In the genomic region with DNA sequence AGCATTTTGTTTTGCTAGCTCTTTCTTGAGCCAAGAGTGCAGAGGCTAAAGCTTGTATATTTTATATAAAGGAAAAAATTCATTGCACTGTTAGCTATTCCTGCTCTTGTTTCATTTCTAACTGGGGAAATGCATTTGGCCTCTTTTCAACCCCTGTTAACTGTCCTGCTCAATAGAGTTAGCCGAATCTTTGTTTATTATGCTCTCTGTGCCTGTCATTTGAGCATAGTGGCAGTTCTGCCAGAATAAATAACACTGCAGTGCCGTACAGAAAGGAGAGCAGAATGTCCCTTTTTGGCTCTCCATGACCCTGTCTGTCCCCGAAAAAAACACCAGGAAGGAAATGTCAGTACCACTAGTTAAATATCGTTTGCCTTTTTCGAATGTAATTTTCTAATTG, we compare ENCODE assay signal across 16 cellular contexts.
DNase-seq lines count a peak whose midpoint lies in the region; ATAC-seq and TF ChIP-seq lines count a peak whose summit lies in the region.
"Had no signal": no experiment of that assay in that cellular context is flagged by ENCODE, and none has a peak within 500 bp of the region (broad histone marks: within the 10 kb centered on the region; RNA-seq: fewer than 3 reads in every experiment).

No MANE protein-coding gene starts in this region.

- H3K27me3 ChIP-seq in BLaER1: no peaks in the 10 kb centered on the region
- no peaks in the 10 kb centered on the region for H3K27me3 ChIP-seq in mesendoderm (ENCODE audit: insufficient read depth, low read length, poor library complexity)

- no CpG with 5 or more reads among the region's 5 CpGs for WGBS in mesendoderm (ENCODE audit: extremely low coverage, insufficient coverage, low lambda C conversion rate)

- H3K9me3 ChIP-seq in BLaER1: 0 out of 2 replicates have a peak, but pooled peaks cover 3% of the 10 kb centered on the region

- H3K79me2 ChIP-seq in mesendoderm (ENCODE audit: control insufficient read depth, insufficient read depth, low read length): no peaks in the 10 kb centered on the region

- no peak overlapping the region for H2AK5ac ChIP-seq in mesendoderm (ENCODE audit: low read length)

- H3K27me3 Mint-ChIP-seq in brain (no peaks in the 10 kb centered on the region), CD14-positive monocyte (ENCODE audit: low read depth in 3 of 3) (peaks cover 0 to 2% (median 0%) of the 10 kb centered on the region in 3 donors)

- no peak overlapping the region for H3K18ac ChIP-seq in mesendoderm (ENCODE audit: low read length)

- H3K4me3 ChIP-seq in BLaER1 (no peak overlapping the region), mesendoderm (ENCODE audit: low read length) (no peak overlapping the region)

- H3K27ac ChIP-seq in BLaER1: no peak overlapping the region; the same call in 1 of the 2 replicates
- H3K27ac ChIP-seq in mesendoderm (ENCODE audit: low read depth, low read length): no peak overlapping the region

- H3K4me1 ChIP-seq in BLaER1: peaks cover 16% of the 10 kb centered on the region
- H3K4me1 ChIP-seq in mesendoderm (ENCODE audit: control insufficient read depth, low read depth, low read length): no peaks in the 10 kb centered on the region

- peak overlapping the region; percentile 46 for H3K9ac ChIP-seq in BLaER1
- no peak overlapping the region for H3K9ac ChIP-seq in mesendoderm (ENCODE audit: low read length)

- no peak overlapping the region for H2BK5ac ChIP-seq in mesendoderm (ENCODE audit: low read length)

- no peaks in the 10 kb centered on the region for H4K20me1 ChIP-seq in BLaER1

- H3K4me3 Mint-ChIP-seq in brain (peak overlapping the region in 3 of 5 experiments; percentile 1 to 78 (median 4)), CD14-positive monocyte (no peak overlapping the region)
- H3K4me3 Mint-ChIP-seq: activated naive CD4-positive, alpha-beta T cell treated with anti-CD3 and anti-CD28 coated beads for 36 hours; endodermal cell; neural crest cell; stimulated activated naive B cell treated with anti-CD40 and anti-IgM and Interleukin-4, amounts not matched to agents 10 μg/mL and 1 μg/mL and 100 μg/mL, for 72 hours; T-helper 1 cell treated with Interleukin-12 subunit alpha and Interleukin-12 subunit beta and Interleukin-4 antibody, amounts not matched to agents 30 μg/mL and 1 μg/mL, for 36 hours had no signal

- no peak overlapping the region for H3K23ac ChIP-seq in mesendoderm (ENCODE audit: low read length)

- ATAC-seq in GM18520 (IDR thresholded peaks at IDR 0.05; ENCODE audit: unreplicated experiment) (no peak), GM19328 (IDR thresholded peaks at IDR 0.05; ENCODE audit: unreplicated experiment) (no peak)
- ATAC-seq: activated CD4-positive, CD25-positive, alpha-beta regulatory T cell treated with anti-CD3 and anti-CD28 coated beads, Interleukin-2, amount 50 U/mL, for 24 hours; stimulated activated naive B cell treated with anti-CD40 and anti-IgM and Interleukin-4, amounts not matched to agents 10 μg/mL and 1 μg/mL and 100 μg/mL, for 72 hours had no signal

- no peak overlapping the region for H2BK120ac ChIP-seq in mesendoderm (ENCODE audit: low read depth, low read length)

- H3K79me1 ChIP-seq in mesendoderm (ENCODE audit: low read length): no peaks in the 10 kb centered on the region

- intact Hi-C loops in CD14-positive monocyte (cut with micrococcal nuclease): no loop called here

- no peak overlapping the region for H3K4ac ChIP-seq in mesendoderm (ENCODE audit: low read depth, low read length)

- H3K36me3 ChIP-seq in BLaER1 (no peaks in the 10 kb centered on the region), mesendoderm (ENCODE audit: control insufficient read depth, insufficient read depth, low read length) (no peaks in the 10 kb centered on the region)

- no peak overlapping the region for H2BK15ac ChIP-seq in mesendoderm (replicated peaks; ENCODE audit: low read depth)

- H3K4me2 ChIP-seq in BLaER1 (peak overlapping the region; percentile 67), mesendoderm (ENCODE audit: low read length) (no peak overlapping the region)

- H3K9me3 Mint-ChIP-seq in brain: peaks cover 0 to 8% (median 1%) of the 10 kb centered on the region in 5 experiments
- H3K9me3 Mint-ChIP-seq in CD14-positive monocyte: peaks cover 0 to 2% (median 0%) of the 10 kb centered on the region in 7 donors
- H3K9me3 Mint-ChIP-seq: activated naive CD4-positive, alpha-beta T cell treated with anti-CD3 and anti-CD28 coated beads for 36 hours; endodermal cell; neural crest cell; stimulated activated naive B cell treated with anti-CD40 and anti-IgM and Interleukin-4, amounts not matched to agents 10 μg/mL and 1 μg/mL and 100 μg/mL, for 72 hours; T-helper 1 cell treated with Interleukin-12 subunit alpha and Interleukin-12 subunit beta and Interleukin-4 antibody, amounts not matched to agents 30 μg/mL and 1 μg/mL, for 36 hours had no signal

- peak overlapping the region in 4 of 5 experiments; percentile 8 to 88 (median 20) for H3K27ac Mint-ChIP-seq in brain
- no peak overlapping the region for H3K27ac Mint-ChIP-seq in CD14-positive monocyte
- H3K27ac Mint-ChIP-seq: activated naive CD4-positive, alpha-beta T cell treated with anti-CD3 and anti-CD28 coated beads for 36 hours; endodermal cell; stimulated activated naive B cell treated with anti-CD40 and anti-IgM and Interleukin-4, amounts not matched to agents 10 μg/mL and 1 μg/mL and 100 μg/mL, for 72 hours; T-helper 1 cell treated with Interleukin-12 subunit alpha and Interleukin-12 subunit beta and Interleukin-4 antibody, amounts not matched to agents 30 μg/mL and 1 μg/mL, for 36 hours had no signal

- DNase-seq in NCI-H2029 (lab: John Stamatoyannopoulos, UW) (peak; percentile 95), mesendoderm (no peak), SW 1271 (lab: John Stamatoyannopoulos, UW) (no peak), CD14-positive monocyte (ENCODE audit: low spot score) (no peak)
- DNase-seq: activated CD8-positive, alpha-beta memory T cell treated with anti-CD3 and anti-CD28 coated beads, Interleukin-2, amount 50 U/mL, for 48 hours; activated naive CD4-positive, alpha-beta T cell treated with anti-CD3 and anti-CD28 coated beads for 36 hours; endodermal cell; NCI-H446; stimulated activated naive B cell treated with anti-CD40 and anti-IgM and Interleukin-4, amounts not matched to agents 10 μg/mL and 1 μg/mL and 100 μg/mL, for 72 hours had no signal

- H3K36me3 Mint-ChIP-seq in brain: peaks cover 4% of the 10 kb centered on the region
- no peaks in the 10 kb centered on the region for H3K36me3 Mint-ChIP-seq in CD14-positive monocyte
- H3K36me3 Mint-ChIP-seq: stimulated activated naive B cell treated with anti-CD40 and anti-IgM and Interleukin-4, amounts not matched to agents 10 μg/mL and 1 μg/mL and 100 μg/mL, for 72 hours had no signal

- H4K8ac ChIP-seq in mesendoderm (ENCODE audit: low read depth, low read length): peak overlapping the region; percentile 13

- TF ChIP-seq CTCF in brain (conservative IDR thresholded peaks at IDR 0.05): no peak
- no peak for TF ChIP-seq CTCF in CD14-positive monocyte (IDR thresholded peaks at IDR 0.05)

- no peak overlapping the region for H4K5ac ChIP-seq in mesendoderm (ENCODE audit: low read length)

- H3K4me1 Mint-ChIP-seq in brain: peaks cover 23% of the 10 kb centered on the region
- peaks cover 3% of the 10 kb centered on the region for H3K4me1 Mint-ChIP-seq in CD14-positive monocyte
- H3K4me1 Mint-ChIP-seq: endodermal cell; stimulated activated naive B cell treated with anti-CD40 and anti-IgM and Interleukin-4, amounts not matched to agents 10 μg/mL and 1 μg/mL and 100 μg/mL, for 72 hours had no signal

- H3K56ac ChIP-seq in mesendoderm (ENCODE audit: low read length): no peak overlapping the region

Comparison
In these comparisons a context has a peak if more than half of its experiments do, and no peak if none do; other contexts are left out.
1. H3K27ac Mint-ChIP-seq: peak in brain (4 of 5); none in CD14-positive monocyte (0 of 7).
2. H3K4me3 Mint-ChIP-seq: peak in brain (3 of 5); none in CD14-positive monocyte (0 of 2).